Comparison of ENCODE assay signal across 8 cellular contexts in genomic region chr7:92135100-92135429, GRCh38. TPM values are rescaled to one million over a fixed set of nuclear protein-coding genes. Genes with fewer than 3 reads are reported as not detected.
A peak's percentile ranks its signal among the peaks of the same experiment; 100 is the strongest.
DNase-seq lines count a peak whose midpoint lies in the region; ATAC-seq, FAIRE-seq and TF ChIP-seq lines count a peak whose summit lies in the region.

No MANE protein-coding gene starts in this region.

- CTCF ChIA-PET in mammary epithelial cell (lab: Charles Lee; ENCODE audit: low non-redundant PET) = no interaction called here

- no peak for TF ChIP-seq CTCF in mammary epithelial cell (conservative IDR thresholded peaks at IDR 0.05 in 1 of 2, IDR thresholded peaks at IDR 0.05 in 1 of 2; ENCODE audit: extremely low read depth in 1 of 2, insufficient read depth in 1 of 2, low read depth in 1 of 2, low read length in 2 of 2)

- 1% methylated on average over 12 of the region's 12 CpGs for WGBS in mammary epithelial cell (ENCODE audit: low coverage, missing lambda C conversion rate)

- H3K4me2 ChIP-seq in mammary epithelial cell (ENCODE audit: insufficient read depth, low read depth, low read length) = peak overlapping the region; percentile 82

- intact Hi-C loops in mammary epithelial cell (cut with micrococcal nuclease) (loop anchor here (2.0 kb wide), 3 partner anchors 44 to 312 kb away; partner anchors contain the start of genes ANKIB1, GATAD1, KRIT1 and LRRD1), left colon (cut with DNase I, micrococcal nuclease) (no loop called here)

- peaks cover 5% of the 10 kb centered on the region for H3K4me1 ChIP-seq in ACC112 (ENCODE audit: control insufficient read depth, insufficient read depth, low read length, unreplicated experiment)
- peaks cover 22% of the 10 kb centered on the region for H3K4me1 ChIP-seq in mammary epithelial cell (ENCODE audit: insufficient read depth, low read length)
- peaks cover 0 to 28% (median 16%) of the 10 kb centered on the region in 5 donors for H3K4me1 ChIP-seq in subcutaneous abdominal adipose tissue (ENCODE audit: control insufficient read depth in 5 of 5, insufficient read depth in 5 of 5, low read length in 5 of 5)

- H3K4me3 ChIP-seq in ACC112 (ENCODE audit: low read depth, low read length) = peak overlapping the region; percentile 89
- H3K4me3 ChIP-seq in GM08714 (ENCODE audit: low read length) = peak overlapping the region; percentile 76
- peak overlapping the region; percentile 73 to 94 (median 81) for H3K4me3 ChIP-seq in mammary epithelial cell (replicated peaks in 1 of 3; ENCODE audit: insufficient read depth in 1 of 3, low read depth in 2 of 3, low read length in 3 of 3)
- H3K4me3 ChIP-seq in subcutaneous abdominal adipose tissue (ENCODE audit: low read depth in 1 of 5, low read length in 5 of 5) = peak overlapping the region; percentile 89 to 91 (median 91)

- H3K9ac ChIP-seq in mammary epithelial cell (ENCODE audit: insufficient read depth, low read length) (peak overlapping the region; percentile 95), subcutaneous abdominal adipose tissue (ENCODE audit: low read length in 5 of 5) (peak overlapping the region; percentile 81 to 89 (median 86))

- in situ Hi-C loops in mammary epithelial cell (cut with MboI; ENCODE audit: low sequenced_read_pairs in 2 of 2) = no loop called here

- H2AFZ ChIP-seq in ACC112 (ENCODE audit: low read length, unreplicated experiment) (peak overlapping the region; percentile 89), mammary epithelial cell (ENCODE audit: low read depth, low read length) (peak overlapping the region; percentile 99)

- H3K79me2 ChIP-seq in ACC112 (ENCODE audit: control insufficient read depth, insufficient read depth, low read length, unreplicated experiment) (peaks cover 38% of the 10 kb centered on the region), mammary epithelial cell (ENCODE audit: insufficient read depth, low read length) (peaks cover 44% of the 10 kb centered on the region)

- peak overlapping the region; percentile 90 for H3K27ac ChIP-seq in ACC112 (ENCODE audit: low read depth, low read length)
- H3K27ac ChIP-seq in mammary epithelial cell (ENCODE audit: insufficient read depth, low read depth, low read length) = peak overlapping the region; percentile 95
- H3K27ac ChIP-seq in subcutaneous abdominal adipose tissue (ENCODE audit: low read depth, low read length) = peak overlapping the region; percentile 95

- H4K20me1 ChIP-seq in mammary epithelial cell (ENCODE audit: insufficient read depth, low read length) = peaks cover 15% of the 10 kb centered on the region

- TF ChIP-seq POLR2A in H54 (IDR thresholded peaks at IDR 0.05; ENCODE audit: low read depth, low read length) = no peak

- TSS peak; percentile 87 for BruUV-seq in mammary epithelial cell (replicated peaks; lab: Mats Ljungman, UMichigan)

- DNase-seq in NCI-H69 (lab: John Stamatoyannopoulos, UW) (peak; percentile 75), mammary epithelial cell (no peak), left colon (peak in 1 of 2 donors; percentile 45), H54 (ENCODE audit: insufficient read length, low spot score) (no peak)

- no peak for FAIRE-seq in H54 (lab: Jason Lieb, UNC)

- ATAC-seq in left colon (peak; percentile 32), GM18502 (IDR thresholded peaks at IDR 0.05; ENCODE audit: poor library complexity, unreplicated experiment) (no peak)

- H3K27me3 ChIP-seq in ACC112 (ENCODE audit: insufficient read depth, low read length) (no peaks in the 10 kb centered on the region), mammary epithelial cell (ENCODE audit: insufficient read depth, low read length) (no peaks in the 10 kb centered on the region), subcutaneous abdominal adipose tissue (ENCODE audit: control insufficient read depth in 5 of 5, insufficient read depth in 4 of 5, low read length in 5 of 5) (no peaks in the 10 kb centered on the region)

- dilution Hi-C loops in mammary epithelial cell (cut with HindIII; ENCODE audit: low sequenced_read_pairs) = no loop called here

- H3K36me3 ChIP-seq in ACC112 (ENCODE audit: insufficient read depth, low read length) (no peaks in the 10 kb centered on the region), mammary epithelial cell (ENCODE audit: insufficient read depth, low read length) (peaks cover 6% of the 10 kb centered on the region), subcutaneous abdominal adipose tissue (ENCODE audit: control insufficient read depth in 5 of 5, insufficient read depth in 5 of 5, low read length in 5 of 5) (peaks cover 0 to 3% (median under 1%) of the 10 kb centered on the region in 5 donors)

- H3K9me3 ChIP-seq in mammary epithelial cell (replicated peaks; ENCODE audit: insufficient read depth, low read length) (no peaks in the 10 kb centered on the region), subcutaneous abdominal adipose tissue (ENCODE audit: control insufficient read depth in 5 of 5, low read length in 5 of 5) (no peaks in the 10 kb centered on the region)

RNA-seq across cellular contexts. Expression of gene CYP51A1, which starts 0.8 kb away (rescaled TPM):
- total RNA-seq in mammary epithelial cell (100 to 1,000 TPM; 213 to 238 TPM), left colon (100 to 1,000 TPM; 152 to 255 TPM)
- polyA plus RNA-seq in mammary epithelial cell = 28.7 TPM
- 85.3 TPM for polyA minus RNA-seq in mammary epithelial cell

RNA-seq across cellular contexts. Expression of gene LRRD1, which starts 43.9 kb away (rescaled TPM):
- total RNA-seq in mammary epithelial cell (under 1 TPM in 1 of 2 donors, not detected in 1; under 0.01 TPM), left colon (under 1 TPM in 1 of 2 donors, not detected in 1; 0.18 TPM)
- polyA plus RNA-seq in mammary epithelial cell = not detected
- polyA minus RNA-seq in mammary epithelial cell = not detected
